In the genomic region with DNA sequence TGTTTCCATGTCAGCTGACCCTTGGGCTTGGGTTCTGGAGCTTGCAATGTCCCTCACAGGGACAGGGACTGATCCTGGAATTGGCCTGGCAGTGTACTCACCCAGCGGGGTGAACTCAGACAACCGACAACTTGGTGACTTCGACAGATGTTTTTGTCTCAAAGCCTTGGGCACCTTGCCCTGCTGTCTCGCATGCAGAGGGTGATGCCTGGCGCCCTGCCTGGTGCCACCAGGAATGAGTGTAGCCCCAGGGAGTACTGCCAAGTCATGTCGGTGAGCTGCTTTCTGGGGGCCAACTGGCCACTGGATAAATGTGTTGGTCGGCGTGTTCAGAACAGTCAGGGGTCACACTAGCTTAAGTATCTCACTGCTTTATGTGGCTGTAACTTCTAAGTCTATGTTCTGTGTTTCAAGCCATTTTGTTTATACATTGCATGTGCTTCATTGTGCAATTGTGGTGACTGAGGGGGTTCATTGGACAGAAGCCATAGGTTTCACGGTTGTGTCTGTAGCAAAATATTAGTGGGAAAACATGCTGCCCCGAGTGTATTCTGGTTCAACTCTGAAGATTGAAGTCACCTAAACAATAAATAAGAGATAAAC, we compare ENCODE assay signal across 20 cellular contexts.
DNase-seq lines count a peak whose midpoint lies in the region; ATAC-seq, FAIRE-seq and TF ChIP-seq lines count a peak whose summit lies in the region.
"Had no signal": no experiment of that assay in that cellular context is flagged by ENCODE, and none has a peak within 500 bp of the region (broad histone marks: within the 10 kb centered on the region; RNA-seq: fewer than 3 reads in every experiment).

No MANE protein-coding gene starts in this region.

- in situ Hi-C loops in astrocyte of the spinal cord (cut with HindIII; ENCODE audit: low sequenced_read_pairs): no loop called here

- no peak for DNase-seq in GM12891 (ENCODE audit: insufficient read length, low spot score)
- DNase-seq in NCI-H1105 treated with DMSO at 0.1 percent for 48 hours (lab: John Stamatoyannopoulos, UW): peak; percentile 53
- DNase-seq in astrocyte of the spinal cord (ENCODE audit: low read depth, low spot score): peak; percentile 19
- peak; percentile 3 for DNase-seq in midbrain (lab: John Stamatoyannopoulos, UW)
- DNase-seq in EL: no peak
- DNase-seq in NCI-H226: no peak
- DNase-seq: glutamatergic neuron; NCI-H2029 treated with DMSO at 0.1 percent for 48 hours; NK-92 treated with Interleukin-12 subunit alpha and Interleukin-12 subunit beta, amount 100 ng/mL, for 24 hours had no signal

- TF ChIP-seq POLR2A in GM12891 (IDR thresholded peaks at IDR 0.05; ENCODE audit: low read depth, low read length): no peak

- H3K4me3 ChIP-seq in astrocyte of the spinal cord (ENCODE audit: low read depth, low read length): no peak overlapping the region
- H3K4me3 ChIP-seq: GM12878, mucosa of descending colon, psoas muscle, thoracic aorta had no signal

- peak; percentile 89 for FAIRE-seq in GM12891 (lab: Jason Lieb, UNC)
- FAIRE-seq: astrocyte, colon, GM12878, RCC 7860, small intestine had no signal

- no peak for ATAC-seq in GM19035 (IDR thresholded peaks at IDR 0.05; ENCODE audit: unreplicated experiment)
- ATAC-seq: activated naive CD4-positive, alpha-beta T cell treated with anti-CD3 and anti-CD28 coated beads, Interleukin-2, amount 50 U/mL, for 72 hours; effector memory CD8-positive, alpha-beta T cell; psoas muscle had no signal

- TF ChIP-seq CTCF in astrocyte of the spinal cord (IDR thresholded peaks at IDR 0.05; ENCODE audit: low read depth, low read length): no peak

TF ChIP-seq in GM12891, 5 proteins besides CTCF, POLR2A, EP300 and RAD21:
- TF ChIP-seq TAF1 (IDR thresholded peaks at IDR 0.05; ENCODE audit: low read depth, low read length) (no peak), SPI1 (IDR thresholded peaks at IDR 0.05; ENCODE audit: low read depth, low read length) (no peak), PAX5 (IDR thresholded peaks at IDR 0.05; ENCODE audit: insufficient read depth, low read length, severe bottlenecking) (no peak)

Comparison
In these comparisons a context has a peak if more than half of its experiments do, and no peak if none do; other contexts are left out.
1. DNase-seq: peak in NCI-H1105 treated with DMSO at 0.1 percent for 48 hours (single experiment), astrocyte of the spinal cord (single experiment) and midbrain (single experiment); none in GM12891 (single experiment), EL (single experiment) and NCI-H226 (single experiment).